ENCODE assay signal across 18 cellular contexts in genomic region chr3:103210583-103210982, GRCh38.
DNase-seq lines count a peak whose midpoint lies in the region; ATAC-seq, FAIRE-seq and TF ChIP-seq lines count a peak whose summit lies in the region.
"Had no signal": no experiment of that assay in that cellular context is flagged by ENCODE, and none has a peak within 500 bp of the region (broad histone marks: within the 10 kb centered on the region; RNA-seq: fewer than 3 reads in every experiment).

No MANE protein-coding gene starts in this region.

- TF ChIP-seq POLR2A in H1 (IDR thresholded peaks at IDR 0.05; ENCODE audit: control extremely low read depth in 1 of 2, low read depth in 2 of 2, low read length in 2 of 2), result no peak

- TF ChIP-seq RAD21 in H1 (IDR thresholded peaks at IDR 0.05 in 1 of 2, conservative IDR thresholded peaks at IDR 0.05 in 1 of 2; ENCODE audit: low read depth in 2 of 2, low read length in 2 of 2), result no peak

- H3K36me3 ChIP-seq in A673 (ENCODE audit: insufficient read depth, low read length, poor library complexity, severe bottlenecking), result no peaks in the 10 kb centered on the region
- no peaks in the 10 kb centered on the region for H3K36me3 ChIP-seq in H1 (ENCODE audit: control insufficient read depth in 2 of 4, insufficient read depth in 4 of 4, low read length in 3 of 4)
- H3K36me3 ChIP-seq in naive thymus-derived CD4-positive, alpha-beta T cell (ENCODE audit: control insufficient read depth in 2 of 3, insufficient read depth in 3 of 3, low read length in 3 of 3), result no peaks in the 10 kb centered on the region

- H3K9me3 Mint-ChIP-seq in naive thymus-derived CD4-positive, alpha-beta T cell, result peaks cover 0 to 7% (median 2%) of the 10 kb centered on the region in 11 donors
- H3K9me3 Mint-ChIP-seq: CD8-positive, alpha-beta T cell had no signal

- no peaks in the 10 kb centered on the region for H4K20me1 ChIP-seq in H1 (replicated peaks in 1 of 2; ENCODE audit: control insufficient read depth in 1 of 2, insufficient read depth in 2 of 2, low read length in 2 of 2)

- H3K23ac ChIP-seq in H1 (ENCODE audit: insufficient read length), result no peak overlapping the region

- H2AK5ac ChIP-seq in H1 (ENCODE audit: low read depth, low read length), result no peak overlapping the region

- H3K23me2 ChIP-seq in H1 (ENCODE audit: low read depth, low read length), result no peaks in the 10 kb centered on the region

- 86% methylated on average over 7 of the region's 7 CpGs; no CpG with 5 or more reads in 1 of the 2 experiments for WGBS in H1 (ENCODE audit: extremely low coverage in 1 of 2, insufficient coverage in 1 of 2, insufficient read length in 1 of 2, insufficient replicate concordance in 2 of 2, low coverage in 1 of 2, low lambda C conversion rate in 2 of 2, missing lambda C conversion rate in 1 of 2), 2 experiments

- H4K91ac ChIP-seq in H1 (replicated peaks; ENCODE audit: insufficient read length, low read length), result no peak overlapping the region

- no peak for ATAC-seq in HG02610 (IDR thresholded peaks at IDR 0.05; ENCODE audit: unreplicated experiment)
- ATAC-seq in naive thymus-derived CD4-positive, alpha-beta T cell, result no peak
- ATAC-seq: CD8-positive, alpha-beta T cell; HCT116 had no signal

- H3K36me3 Mint-ChIP-seq in naive thymus-derived CD4-positive, alpha-beta T cell, result no peaks in the 10 kb centered on the region
- H3K36me3 Mint-ChIP-seq: CD14-positive monocyte; CD8-positive, alpha-beta T cell had no signal

- peak; percentile 49 for DNase-seq in A673 (ENCODE audit: low spot score)
- peak; percentile 1 for DNase-seq in HT1080 (ENCODE audit: low read depth)
- DNase-seq in H1 (ENCODE audit: low read depth in 1 of 2, low spot score in 2 of 2), result no peak
- DNase-seq in posterior vena cava (ENCODE audit: low spot score), result peak; percentile 48
- no peak for DNase-seq in SIG-M5 (lab: John Stamatoyannopoulos, UW)
- DNase-seq in naive thymus-derived CD4-positive, alpha-beta T cell, result no peak
- DNase-seq: CD8-positive, alpha-beta T cell; COR-L47; DND-41; GF-D8; KBM-7 had no signal

- POLR2A ChIA-PET in A673 (lab: Charles Lee; ENCODE audit: low non-redundant PET) (interaction anchor here (0.6 kb wide), 2 partner anchors 324 to 358 kb away, joined by 3 to 4 read pairs; no protein-coding TSS in a partner anchor), H1 (lab: Charles Lee; ENCODE audit: partially characterized antibody) (no interaction called here)
- POLR2A ChIA-PET in naive thymus-derived CD4-positive, alpha-beta T cell (lab: Charles Lee), result no interaction called here

- no peak overlapping the region for H3K9ac ChIP-seq in H1 (replicated peaks in 1 of 4; ENCODE audit: extremely low read depth in 1 of 4, low read depth in 3 of 4, low read length in 3 of 4)

- H2BK12ac ChIP-seq in H1 (ENCODE audit: low read depth, low read length), result no peak overlapping the region

- TF ChIP-seq EP300 in H1 (IDR thresholded peaks at IDR 0.05; ENCODE audit: borderline replicate concordance in 1 of 2, low read depth in 2 of 2, low read length in 2 of 2), result no peak

- H3K56ac ChIP-seq in H1 (replicated peaks; ENCODE audit: insufficient read length, low read depth, low read length), result no peak overlapping the region

- no peaks in the 10 kb centered on the region for H3K27me3 ChIP-seq in A673 (replicated peaks; ENCODE audit: insufficient read depth, low read depth, low read length, poor library complexity)
- H3K27me3 ChIP-seq in H1 (replicated peaks in 1 of 4; ENCODE audit: control insufficient read depth in 3 of 4, extremely low read depth in 1 of 4, insufficient read depth in 3 of 4, low read length in 3 of 4), result no peaks in the 10 kb centered on the region
- no peaks in the 10 kb centered on the region for H3K27me3 ChIP-seq in naive thymus-derived CD4-positive, alpha-beta T cell (ENCODE audit: control insufficient read depth in 2 of 2, insufficient read depth in 2 of 2, low read length in 2 of 2)

- H3K27ac Mint-ChIP-seq in naive thymus-derived CD4-positive, alpha-beta T cell, result no peak overlapping the region
- H3K27ac Mint-ChIP-seq: CD14-positive monocyte; CD8-positive, alpha-beta T cell had no signal

- H3K79me1 ChIP-seq in H1 (ENCODE audit: low read depth, low read length), result no peaks in the 10 kb centered on the region

- FAIRE-seq in H1 (lab: Jason Lieb, UNC), result no peak
- FAIRE-seq: A204.1, D721Med, H54, HTR-8/SVneo had no signal

- no peak overlapping the region for H4K8ac ChIP-seq in H1 (ENCODE audit: extremely low read depth, insufficient read depth, low read length)

- H3K79me2 ChIP-seq in H1 (ENCODE audit: control insufficient read depth in 1 of 2, insufficient read depth in 2 of 2, low read length in 2 of 2), result no peaks in the 10 kb centered on the region

- no peak overlapping the region for H2BK20ac ChIP-seq in H1 (ENCODE audit: low read length)

- H2BK120ac ChIP-seq in H1 (replicated peaks; ENCODE audit: low read depth, low read length), result no peak overlapping the region

- 0 out of 2 replicates have a peak overlapping the region, but pooled peaks have one; percentile 22 for H2AFZ ChIP-seq in H1 (ENCODE audit: low read length)

- H2BK5ac ChIP-seq in H1 (ENCODE audit: low read depth, low read length), result no peak overlapping the region

- no peak overlapping the region for H3K4me3 Mint-ChIP-seq in naive thymus-derived CD4-positive, alpha-beta T cell
- H3K4me3 Mint-ChIP-seq: CD14-positive monocyte; CD8-positive, alpha-beta T cell had no signal

- peaks cover 10% of the 10 kb centered on the region for H3K4me1 ChIP-seq in A673 (ENCODE audit: insufficient read depth, low read length, poor library complexity, severe bottlenecking)
- H3K4me1 ChIP-seq in H1 (replicated peaks in 1 of 4; ENCODE audit: control insufficient read depth in 3 of 4, insufficient read depth in 4 of 4, low read length in 3 of 4), result no peaks in the 10 kb centered on the region
- no peaks in the 10 kb centered on the region for H3K4me1 ChIP-seq in naive thymus-derived CD4-positive, alpha-beta T cell (ENCODE audit: control insufficient read depth in 2 of 2, insufficient read depth in 2 of 2, low read length in 2 of 2)

- H4K5ac ChIP-seq in H1 (ENCODE audit: insufficient read length, low read depth, low read length), result no peak overlapping the region

- H2BK15ac ChIP-seq in H1 (ENCODE audit: low read length), result no peak overlapping the region

- H3K27me3 Mint-ChIP-seq in naive thymus-derived CD4-positive, alpha-beta T cell, result no peaks in the 10 kb centered on the region

- H3K18ac ChIP-seq in H1 (ENCODE audit: extremely low read depth, low read length), result no peak overlapping the region

- CTCF ChIA-PET in A673 (lab: Charles Lee) (no interaction called here), H1 (lab: Charles Lee; ENCODE audit: partially characterized antibody) (interaction anchor here (1.0 kb wide), 1 partner anchor 537 kb away, joined by 4 read pairs; no protein-coding TSS in a partner anchor)
- CTCF ChIA-PET in naive thymus-derived CD4-positive, alpha-beta T cell (lab: Charles Lee), result no interaction called here

- H3K4ac ChIP-seq in H1 (replicated peaks; ENCODE audit: insufficient read length, low read depth, low read length), result no peak overlapping the region

- peak overlapping the region; percentile 29 for H3K27ac ChIP-seq in A673 (ENCODE audit: low read depth, low read length, poor library complexity, severe bottlenecking)
- H3K27ac ChIP-seq in H1 (ENCODE audit: low read depth, low read length), result no peak overlapping the region
- no peak overlapping the region for H3K27ac ChIP-seq in naive thymus-derived CD4-positive, alpha-beta T cell (ENCODE audit: low read depth, low read length)

- no peak overlapping the region for H3K4me2 ChIP-seq in H1 (ENCODE audit: insufficient read depth in 1 of 2, low read depth in 2 of 2, low read length in 2 of 2)

- H3K4me3 ChIP-seq in A673 (ENCODE audit: low read depth, low read length, poor library complexity, severe bottlenecking) (no peak overlapping the region), H1 (ENCODE audit: extremely low read depth in 1 of 4, insufficient read depth in 2 of 4, low read depth in 3 of 4, low read length in 4 of 4) (no peak overlapping the region)
- H3K4me3 ChIP-seq in naive thymus-derived CD4-positive, alpha-beta T cell (ENCODE audit: low read length), result no peak overlapping the region

- H3K4me1 Mint-ChIP-seq in naive thymus-derived CD4-positive, alpha-beta T cell, result no peaks in the 10 kb centered on the region
- H3K4me1 Mint-ChIP-seq: CD14-positive monocyte had no signal

- H3K9me3 ChIP-seq in A673 (ENCODE audit: low read depth, low read length, poor library complexity, severe bottlenecking) (no peaks in the 10 kb centered on the region), H1 (ENCODE audit: insufficient read depth in 2 of 2, low read depth in 1 of 2, low read length in 1 of 2) (no peaks in the 10 kb centered on the region; a peak in 1 of 4 replicates)
- no peaks in the 10 kb centered on the region for H3K9me3 ChIP-seq in naive thymus-derived CD4-positive, alpha-beta T cell (ENCODE audit: control insufficient read depth in 2 of 3, low read length in 3 of 3)

- no peak overlapping the region for H3K14ac ChIP-seq in H1 (ENCODE audit: insufficient read length)

- intact Hi-C loops in A673 (cut with micrococcal nuclease; ENCODE audit: unreplicated experiment) (loop anchor here (10.0 kb wide), 1 partner anchor 284 kb away; no protein-coding TSS in a partner anchor), posterior vena cava (cut with DNase I) (no loop called here)
- intact Hi-C loops in naive thymus-derived CD4-positive, alpha-beta T cell (cut with micrococcal nuclease), result no loop called here

- BruUV-seq in A673 (replicated peaks; lab: Mats Ljungman, UMichigan), result no TSS peak

- no peak for TF ChIP-seq CTCF in A673 (conservative IDR thresholded peaks at IDR 0.05; ENCODE audit: low read depth, low read length)
- no peak for TF ChIP-seq CTCF in H1 (IDR thresholded peaks at IDR 0.05; ENCODE audit: control extremely low read depth in 1 of 3, insufficient read depth in 1 of 3, low read depth in 1 of 3, low read length in 3 of 3)

TF ChIP-seq in H1, 55 proteins besides CTCF, POLR2A, EP300 and RAD21:
- TF ChIP-seq YY1 (IDR thresholded peaks at IDR 0.05; ENCODE audit: low read depth, low read length), result no peak

Comparison
In these comparisons a context has a peak if more than half of its experiments do, and no peak if none do; other contexts are left out.
1. DNase-seq: peak in A673 (single experiment), HT1080 (single experiment) and posterior vena cava (single experiment); none in H1 (0 of 2), SIG-M5 (single experiment) and naive thymus-derived CD4-positive, alpha-beta T cell (0 of 9).